19 cellular contexts compared by ENCODE assay signal in genomic region chr5:140296289-140296688, GRCh38. TPM values are rescaled to one million over a fixed set of nuclear protein-coding genes. Genes with fewer than 3 reads are reported as not detected.
DNase-seq lines count a peak whose midpoint lies in the region; ATAC-seq and TF ChIP-seq lines count a peak whose summit lies in the region.
"Had no signal": no experiment of that assay in that cellular context is flagged by ENCODE, and none has a peak within 500 bp of the region (broad histone marks: within the 10 kb centered on the region; RNA-seq: fewer than 3 reads in every experiment).

No MANE protein-coding gene starts in this region.

- H3K4me1 ChIP-seq in Loucy (ENCODE audit: insufficient read depth, low read length, poor library complexity, severe bottlenecking) (peaks cover 47% of the 10 kb centered on the region), esophagus muscularis mucosa (peaks cover 72 to 98% (median 85%) of the 10 kb centered on the region in 4 donors)
- H3K4me1 ChIP-seq in CD8-positive, alpha-beta memory T cell (ENCODE audit: insufficient read depth, low read length), result peaks cover 16% of the 10 kb centered on the region

- no peak for ATAC-seq in GM19463 (IDR thresholded peaks at IDR 0.05; ENCODE audit: unreplicated experiment)
- ATAC-seq: CD8-positive, alpha-beta T cell had no signal

- H3K4me3 Mint-ChIP-seq in osteocyte (ENCODE audit: unreplicated experiment), result no peak overlapping the region
- H3K4me3 Mint-ChIP-seq in CD8-positive, alpha-beta memory T cell, result no peak overlapping the region
- H3K4me3 Mint-ChIP-seq: CD8-positive, alpha-beta T cell had no signal

- H3K4me2 ChIP-seq in Loucy (ENCODE audit: low read depth, low read length, poor library complexity, severe bottlenecking), result peak overlapping the region; percentile 68

- no peak for TF ChIP-seq CTCF in Loucy (conservative IDR thresholded peaks at IDR 0.05; ENCODE audit: low read length)
- TF ChIP-seq CTCF in esophagus muscularis mucosa (IDR thresholded peaks at IDR 0.05), result no peak
- TF ChIP-seq CTCF in osteocyte (IDR thresholded peaks at IDR 0.05), result no peak
- no peak for TF ChIP-seq CTCF in foreskin fibroblast (IDR thresholded peaks at IDR 0.05; ENCODE audit: low read depth, low read length)

- no peaks in the 10 kb centered on the region for H3K27me3 Mint-ChIP-seq in osteocyte (ENCODE audit: unreplicated experiment)
- H3K27me3 Mint-ChIP-seq in CD8-positive, alpha-beta memory T cell, result no peaks in the 10 kb centered on the region

- 66% methylated on average over 3 of the region's 3 CpGs for WGBS in esophagus muscularis mucosa

- peak overlapping the region; percentile 52 for H3K27ac Mint-ChIP-seq in osteocyte (ENCODE audit: unreplicated experiment)
- H3K27ac Mint-ChIP-seq in CD8-positive, alpha-beta memory T cell, result peak overlapping the region in 1 of 8 donors; percentile 14
- H3K27ac Mint-ChIP-seq: CD8-positive, alpha-beta T cell had no signal

- peaks cover 22% of the 10 kb centered on the region for H4K20me1 ChIP-seq in Loucy (ENCODE audit: insufficient read depth, low read length, poor library complexity, severe bottlenecking)

- no peaks in the 10 kb centered on the region for H3K27me3 ChIP-seq in Loucy (ENCODE audit: insufficient read depth, low read length, poor library complexity, severe bottlenecking)
- no peaks in the 10 kb centered on the region for H3K27me3 ChIP-seq in esophagus muscularis mucosa
- no peaks in the 10 kb centered on the region for H3K27me3 ChIP-seq in CD8-positive, alpha-beta memory T cell (ENCODE audit: insufficient read depth, low read length, poor library complexity, severe bottlenecking)
- H3K27me3 ChIP-seq: adrenal gland had no signal

- peak overlapping the region; percentile 48 for H3K9ac ChIP-seq in Loucy (ENCODE audit: low read depth, low read length, poor library complexity, severe bottlenecking)

- H3K4me3 ChIP-seq in Loucy (ENCODE audit: low read length, poor library complexity, severe bottlenecking) (peak overlapping the region; percentile 56), esophagus muscularis mucosa (no peak overlapping the region), foreskin fibroblast (ENCODE audit: low read depth in 1 of 2, low read length in 2 of 2) (no peak overlapping the region)
- no peak overlapping the region for H3K4me3 ChIP-seq in CD8-positive, alpha-beta memory T cell (ENCODE audit: low read length)
- H3K4me3 ChIP-seq: adrenal gland, HAP-1 had no signal

- H3F3A ChIP-seq in Loucy (ENCODE audit: low read depth), result no peaks in the 10 kb centered on the region

- POLR2A ChIA-PET in CD8-positive, alpha-beta memory T cell (lab: Charles Lee), result no interaction called here

- H3K9me3 Mint-ChIP-seq in osteocyte (ENCODE audit: unreplicated experiment), result no peaks in the 10 kb centered on the region
- no peaks in the 10 kb centered on the region for H3K9me3 Mint-ChIP-seq in CD8-positive, alpha-beta memory T cell
- H3K9me3 Mint-ChIP-seq: CD8-positive, alpha-beta T cell had no signal

- no peaks in the 10 kb centered on the region for H3K9me2 ChIP-seq in Loucy (replicated peaks; ENCODE audit: low read depth, low read length)

- H3K36me3 ChIP-seq in Loucy (ENCODE audit: insufficient read depth, low read length) (no peaks in the 10 kb centered on the region), esophagus muscularis mucosa (peaks cover 0 to 16% (median 12%) of the 10 kb centered on the region in 4 donors)
- H3K36me3 ChIP-seq in CD8-positive, alpha-beta memory T cell (ENCODE audit: insufficient read depth, low read length), result peaks cover 5% of the 10 kb centered on the region
- H3K36me3 ChIP-seq: HAP-1 had no signal

- peak overlapping the region; percentile 34 to 58 (median 43) for H3K27ac ChIP-seq in esophagus muscularis mucosa (replicated peaks in 1 of 4)
- no peak overlapping the region for H3K27ac ChIP-seq in CD8-positive, alpha-beta memory T cell (ENCODE audit: low read depth, low read length)
- H3K27ac ChIP-seq: adrenal gland had no signal

- H2AFZ ChIP-seq in Loucy (ENCODE audit: low read length), result no peak overlapping the region

- H3K4me1 Mint-ChIP-seq in osteocyte (ENCODE audit: unreplicated experiment), result peaks cover 84% of the 10 kb centered on the region
- H3K4me1 Mint-ChIP-seq in CD8-positive, alpha-beta memory T cell, result peaks cover 29 to 76% (median 66%) of the 10 kb centered on the region in 3 donors

- peaks cover 75% of the 10 kb centered on the region for H3K79me2 ChIP-seq in Loucy (ENCODE audit: insufficient read depth, low read length)

- TF ChIP-seq EP300 in esophagus muscularis mucosa (IDR thresholded peaks at IDR 0.05), result no peak

- CTCF ChIA-PET in CD8-positive, alpha-beta memory T cell (lab: Charles Lee), result no interaction called here

- peak; percentile 29 for DNase-seq in ELF-1 (ENCODE audit: low read depth, low spot score)
- DNase-seq in esophagus muscularis mucosa (ENCODE audit: extremely low spot score), result no peak
- no peak for DNase-seq in osteocyte (ENCODE audit: extremely low spot score, unreplicated experiment)
- no peak for DNase-seq in CD8-positive, alpha-beta memory T cell
- DNase-seq in foreskin fibroblast, result no peak
- DNase-seq in activated CD4-positive, alpha-beta T cell treated with anti-CD3 and anti-CD28 coated beads for 1 hour, result no peak
- DNase-seq: activated CD4-positive, CD25-positive, alpha-beta regulatory T cell treated with anti-CD3 and anti-CD28 coated beads, Interleukin-2, amount 50 U/mL, for 72 hours; adrenal gland; CD8-positive, alpha-beta T cell; DMS79; effector CD8-positive, alpha-beta T cell; head of caudate nucleus; midbrain; NCI-H146; NCI-H748 treated with DMSO at 0.1 percent for 48 hours; stimulated activated CD4-positive, alpha-beta T cell treated with anti-CD3 and anti-CD28 coated beads, Interleukin-15, amount 100 ng/mL, for 24 hours had no signal

- no peaks in the 10 kb centered on the region for H3K9me3 ChIP-seq in Loucy (ENCODE audit: insufficient read depth, low read depth, low read length)
- no peaks in the 10 kb centered on the region for H3K9me3 ChIP-seq in esophagus muscularis mucosa
- no peaks in the 10 kb centered on the region for H3K9me3 ChIP-seq in CD8-positive, alpha-beta memory T cell (ENCODE audit: low read length)
- H3K9me3 ChIP-seq: adrenal gland, HAP-1 had no signal

- peaks cover 8% of the 10 kb centered on the region for H3K36me3 Mint-ChIP-seq in osteocyte (ENCODE audit: unreplicated experiment)
- peaks cover 0 to 35% (median 18%) of the 10 kb centered on the region in 3 donors for H3K36me3 Mint-ChIP-seq in CD8-positive, alpha-beta memory T cell

- intact Hi-C loops in esophagus muscularis mucosa (cut with DNase I), result no loop called here

- TF ChIP-seq POLR2A in esophagus muscularis mucosa (IDR thresholded peaks at IDR 0.05; ENCODE audit: low read depth), result no peak

RNA-seq across cellular contexts. Expression of gene PFDN1, which starts 6.6 kb away (rescaled TPM):
- total RNA-seq in esophagus muscularis mucosa (100 to 1,000 TPM in 2 of 4 donors, 10 to 100 TPM in 2; 84.8 to 126 (median 101) TPM), osteocyte (47.8 and 49.6 TPM in 2 replicates)
- 10 to 100 TPM; 71.2 to 73.2 TPM for total RNA-seq in CD8-positive, alpha-beta memory T cell
- 115 TPM for polyA plus RNA-seq in CD8-positive, alpha-beta memory T cell

RNA-seq across cellular contexts. Expression of gene HBEGF, which starts 50.1 kb away (rescaled TPM):
- total RNA-seq in esophagus muscularis mucosa (10 to 100 TPM in 1 of 4 donors, 1 to 10 TPM in 3; 6.6 to 20.0 (median 8.2) TPM), osteocyte (2.7 and 3.6 TPM in 2 replicates)
- total RNA-seq in CD8-positive, alpha-beta memory T cell, result 1 to 10 TPM; 2.1 TPM
- polyA plus RNA-seq in CD8-positive, alpha-beta memory T cell, result not detected
